ENCODE assay signal across 20 cellular contexts in the genomic region with DNA sequence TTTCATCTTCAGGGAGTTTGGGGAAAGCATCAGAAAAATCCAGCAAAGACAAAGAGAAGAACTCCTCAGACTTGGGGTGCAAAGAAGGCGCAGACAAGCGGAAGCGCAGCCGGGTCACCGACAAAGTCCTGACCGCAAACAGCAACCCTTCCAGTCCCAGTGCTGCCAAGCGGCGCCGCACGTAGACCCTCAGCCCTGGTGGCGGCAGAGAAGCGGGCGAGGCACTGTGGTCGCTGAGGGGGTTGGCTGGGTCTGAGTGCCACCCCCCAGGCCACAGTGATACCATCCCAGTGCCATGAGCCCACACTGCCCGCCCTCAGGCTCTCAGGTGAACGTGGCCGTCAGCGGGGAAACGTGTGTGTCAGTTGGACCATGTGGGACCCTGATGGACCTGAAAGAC. TPM values are rescaled to one million over a fixed set of nuclear protein-coding genes. Genes with fewer than 3 reads are reported as not detected.
A peak's percentile ranks its signal among the peaks of the same experiment; 100 is the strongest.
DNase-seq lines count a peak whose midpoint lies in the region; ATAC-seq, FAIRE-seq and TF ChIP-seq lines count a peak whose summit lies in the region.
"Had no signal": no experiment of that assay in that cellular context is flagged by ENCODE, and none has a peak within 500 bp of the region (broad histone marks: within the 10 kb centered on the region; RNA-seq: fewer than 3 reads in every experiment).

No MANE protein-coding gene starts in this region.

- H3K4me3 ChIP-seq in A673 (ENCODE audit: low read depth, low read length, poor library complexity, severe bottlenecking) (no peak overlapping the region), endothelial cell of umbilical vein (replicated peaks in 1 of 3; ENCODE audit: insufficient read depth in 1 of 3, low read depth in 1 of 3, low read length in 3 of 3) (no peak overlapping the region)
- H3K4me3 ChIP-seq: A549, HAP-1 had no signal

- FAIRE-seq in endothelial cell of umbilical vein (lab: Jason Lieb, UNC), result no peak
- FAIRE-seq: A549, HTR-8/SVneo had no signal

- H3K79me2 ChIP-seq in endothelial cell of umbilical vein (ENCODE audit: control insufficient read depth, insufficient read depth, low read length), result peaks cover 14% of the 10 kb centered on the region

- no peak overlapping the region for H3K27ac ChIP-seq in A673 (ENCODE audit: low read depth, low read length, poor library complexity, severe bottlenecking)
- no peak overlapping the region for H3K27ac ChIP-seq in endothelial cell of umbilical vein (ENCODE audit: insufficient read depth, low read depth, low read length)
- H3K27ac ChIP-seq: A549, HL-60 had no signal

- H3K9me3 Mint-ChIP-seq in Calu3 (ENCODE audit: low read depth, unreplicated experiment), result no peaks in the 10 kb centered on the region
- no peaks in the 10 kb centered on the region for H3K9me3 Mint-ChIP-seq in mesothelial cell of epicardium
- H3K9me3 Mint-ChIP-seq: CD4-positive, CD25-positive, alpha-beta regulatory T cell had no signal

- TF ChIP-seq POLR2A in endothelial cell of umbilical vein (IDR thresholded peaks at IDR 0.05; ENCODE audit: low read depth, low read length), result no peak

- H3K27ac Mint-ChIP-seq in Calu3 (ENCODE audit: unreplicated experiment) (no peak overlapping the region), T-helper 17 cell (peak overlapping the region; percentile 39), mesothelial cell of epicardium (no peak overlapping the region)
- H3K27ac Mint-ChIP-seq: CD4-positive, CD25-positive, alpha-beta regulatory T cell had no signal

- no peak overlapping the region for H2AFZ ChIP-seq in endothelial cell of umbilical vein (ENCODE audit: low read depth, low read length)

- CTCF ChIA-PET in A673 (lab: Charles Lee), result no interaction called here
- CTCF ChIA-PET in Calu3 (lab: Charles Lee), result no interaction called here
- CTCF ChIA-PET in endothelial cell of umbilical vein (lab: Charles Lee), result no interaction called here

- H3K4me1 ChIP-seq in A673 (ENCODE audit: insufficient read depth, low read length, poor library complexity, severe bottlenecking) (peaks cover 20% of the 10 kb centered on the region), endothelial cell of umbilical vein (ENCODE audit: control insufficient read depth, extremely low read depth, insufficient read depth, low read length) (peaks cover 13% of the 10 kb centered on the region)

- H3K36me3 ChIP-seq in A673 (ENCODE audit: insufficient read depth, low read length, poor library complexity, severe bottlenecking) (peaks cover 37% of the 10 kb centered on the region), endothelial cell of umbilical vein (ENCODE audit: control insufficient read depth in 2 of 2, extremely low read depth in 1 of 2, insufficient read depth in 2 of 2, low read length in 2 of 2) (peaks cover 11 to 12% of the 10 kb centered on the region in 2 experiments)

- H3K27me3 Mint-ChIP-seq in Calu3 (ENCODE audit: unreplicated experiment) (no peaks in the 10 kb centered on the region), T-helper 17 cell (no peaks in the 10 kb centered on the region), mesothelial cell of epicardium (ENCODE audit: low read depth) (no peaks in the 10 kb centered on the region)

- intact Hi-C loops in A673 (cut with micrococcal nuclease; ENCODE audit: unreplicated experiment) (no loop called here), Calu3 (cut with micrococcal nuclease; ENCODE audit: unreplicated experiment) (no loop called here), endothelial cell of umbilical vein (cut with micrococcal nuclease) (loop anchor here (10.0 kb wide), 1 partner anchor 495 kb away; a partner anchor contains a TSS)

- peaks cover 79% of the 10 kb centered on the region for H3K36me3 Mint-ChIP-seq in Calu3 (ENCODE audit: insufficient read depth, unreplicated experiment)
- peaks cover 4% of the 10 kb centered on the region for H3K36me3 Mint-ChIP-seq in T-helper 17 cell (ENCODE audit: low read depth)
- H3K36me3 Mint-ChIP-seq in mesothelial cell of epicardium, result peaks cover 13% of the 10 kb centered on the region

- H3K4me2 ChIP-seq in endothelial cell of umbilical vein (ENCODE audit: insufficient read depth, low read length), result no peak overlapping the region
- H3K4me2 ChIP-seq: A549, SK-N-SH had no signal

- ATAC-seq in T-helper 17 cell (no peak), GM21723 (IDR thresholded peaks at IDR 0.05; ENCODE audit: unreplicated experiment) (no peak), omental fat pad (ENCODE audit: low FRiP score) (no peak)
- ATAC-seq: A549 had no signal

- BruUV-seq in A673 (replicated peaks; lab: Mats Ljungman, UMichigan) (TSS peak; percentile 32), Calu3 (replicated peaks; lab: Mats Ljungman, UMichigan) (TSS peak; percentile 34), endothelial cell of umbilical vein (replicated peaks; lab: Mats Ljungman, UMichigan) (TSS peak; percentile 8)

- H3K9me3 ChIP-seq in A673 (ENCODE audit: low read depth, low read length, poor library complexity, severe bottlenecking), result no peaks in the 10 kb centered on the region
- H3K9me3 ChIP-seq in T-helper 17 cell (ENCODE audit: control insufficient read depth, low read length, poor library complexity, severe bottlenecking), result no peaks in the 10 kb centered on the region
- no peaks in the 10 kb centered on the region for H3K9me3 ChIP-seq in endothelial cell of umbilical vein (replicated peaks; ENCODE audit: control insufficient read depth, insufficient read depth, low read length)
- H3K9me3 ChIP-seq: A549, SK-N-SH had no signal

- dilution Hi-C loops in endothelial cell of umbilical vein (cut with MboI; ENCODE audit: extremely low pct_ligation_motif_present, low sequenced_read_pairs), result no loop called here

- H3K4me1 Mint-ChIP-seq in Calu3 (ENCODE audit: low read depth, unreplicated experiment) (peaks cover 22% of the 10 kb centered on the region), T-helper 17 cell (peaks cover 30% of the 10 kb centered on the region), mesothelial cell of epicardium (peaks cover 20% of the 10 kb centered on the region)

- no peaks in the 10 kb centered on the region for H4K20me1 ChIP-seq in endothelial cell of umbilical vein (replicated peaks; ENCODE audit: control insufficient read depth, extremely low read depth, insufficient read depth, low read length)

- TF ChIP-seq CTCF in A673 (conservative IDR thresholded peaks at IDR 0.05; ENCODE audit: low read depth, low read length) (no peak), Calu3 (IDR thresholded peaks at IDR 0.05; ENCODE audit: unreplicated experiment) (no peak), endothelial cell of umbilical vein (IDR thresholded peaks at IDR 0.05; ENCODE audit: extremely low read depth in 1 of 2, insufficient read depth in 1 of 2, low read depth in 1 of 2, low read length in 2 of 2) (no peak), mesothelial cell of epicardium (IDR thresholded peaks at IDR 0.05; ENCODE audit: unreplicated experiment) (no peak), omental fat pad (IDR thresholded peaks at IDR 0.05) (no peak)

- H3K9me1 ChIP-seq in endothelial cell of umbilical vein (replicated peaks; ENCODE audit: control insufficient read depth, extremely low read depth, insufficient read depth, low read length), result no peaks in the 10 kb centered on the region

- no peak overlapping the region for H3K9ac ChIP-seq in endothelial cell of umbilical vein (replicated peaks; ENCODE audit: extremely low read depth, insufficient read depth, low read length)
- H3K9ac ChIP-seq: SK-N-SH had no signal

- POLR2A ChIA-PET in A673 (lab: Charles Lee; ENCODE audit: low non-redundant PET), result no interaction called here
- POLR2A ChIA-PET in endothelial cell of umbilical vein (lab: Charles Lee), result interaction anchor here (0.6 kb wide), 1 partner anchor 435 kb away, joined by 3 read pairs; no protein-coding TSS in a partner anchor

- no peak overlapping the region for H3K4me3 Mint-ChIP-seq in Calu3 (ENCODE audit: low read depth, unreplicated experiment)
- H3K4me3 Mint-ChIP-seq in T-helper 17 cell, result no peak overlapping the region
- H3K4me3 Mint-ChIP-seq in mesothelial cell of epicardium, result no peak overlapping the region

- H3K27me3 ChIP-seq in A673 (replicated peaks; ENCODE audit: insufficient read depth, low read depth, low read length, poor library complexity), result no peaks in the 10 kb centered on the region
- H3K27me3 ChIP-seq in endothelial cell of umbilical vein (ENCODE audit: control insufficient read depth in 2 of 2, insufficient read depth in 2 of 2, low read length in 2 of 2), result no peaks in the 10 kb centered on the region

- DNase-seq in A673 (ENCODE audit: low spot score) (no peak), Calu3 (no peak), T-helper 17 cell (no peak), endothelial cell of umbilical vein (ENCODE audit: low read depth, low spot score) (no peak), mesothelial cell of epicardium (ENCODE audit: low spot score in 2 of 2, unreplicated experiment in 2 of 2) (no peak), omental fat pad (ENCODE audit: low spot score) (no peak)
- DNase-seq: CD4-positive, CD25-positive, alpha-beta regulatory T cell; DMS53; NCI-H1417 treated with DMSO at 0.1 percent for 48 hours; NCI-H1930; NCI-H2171 treated with DMSO at 0.1 percent for 48 hours; NCI-H510A; NCI-H82; Right ventricle myocardium superior; SK-N-SH had no signal

RNA-seq across cellular contexts. Expression of a gene that starts 3.2 kb away (rescaled TPM):
- total RNA-seq in A673 (2021), result 26.5 and 27.9 TPM in 2 replicates
- total RNA-seq in Calu3 (2022), result 28.9 and 31.8 TPM in 2 replicates
- 1 to 10 TPM; 6.5 to 6.8 TPM for total RNA-seq in T-helper 17 cell
- total RNA-seq in endothelial cell of umbilical vein, result 17.0 and 17.7 TPM in 2 replicates
- polyA plus RNA-seq in endothelial cell of umbilical vein, result 17.1 and 18.5 TPM in 2 replicates
- polyA plus RNA-seq in endothelial cell of umbilical vein (2011; cell fraction: cytosol; rRNA removed), result 17.5 and 18.1 TPM in 2 replicates
- polyA plus RNA-seq in endothelial cell of umbilical vein (2011; cell fraction: nucleus; rRNA removed), result 13.0 and 14.4 TPM in 2 replicates
- 16.1 and 16.2 TPM in 2 replicates for polyA plus RNA-seq in endothelial cell of umbilical vein (2012)
- 10.6 and 15.1 TPM in 2 replicates for polyA minus RNA-seq in endothelial cell of umbilical vein
- polyA minus RNA-seq in endothelial cell of umbilical vein (2011; cell fraction: cytosol; rRNA and poly(A)+ RNA removed), result 11.3 TPM
- polyA minus RNA-seq in endothelial cell of umbilical vein (2011; cell fraction: nucleus; rRNA and poly(A)+ RNA removed), result 4.5 and 5.0 TPM in 2 replicates
- total RNA-seq in mesothelial cell of epicardium, result 18.4 to 20.8 TPM (median 20.4 TPM) in 3 replicates
- 10 to 100 TPM in 2 of 4 donors, 1 to 10 TPM in 2; 8.0 to 10.4 (median 9.1) TPM for total RNA-seq in omental fat pad

RNA-seq across cellular contexts. Expression of a gene that starts 5.2 kb away (rescaled TPM):
- total RNA-seq in A673 (2021), result 46.1 and 47.7 TPM in 2 replicates
- total RNA-seq in Calu3 (2022), result 80.1 and 98.2 TPM in 2 replicates
- 10 to 100 TPM; 39.4 to 41.3 TPM for total RNA-seq in T-helper 17 cell
- total RNA-seq in endothelial cell of umbilical vein, result 35.1 and 44.0 TPM in 2 replicates
- 30.4 and 30.8 TPM in 2 replicates for polyA plus RNA-seq in endothelial cell of umbilical vein
- 30.0 and 36.7 TPM in 2 replicates for polyA plus RNA-seq in endothelial cell of umbilical vein (2011; cell fraction: cytosol; rRNA removed)
- polyA plus RNA-seq in endothelial cell of umbilical vein (2011; cell fraction: nucleus; rRNA removed), result 38.4 and 43.1 TPM in 2 replicates
- 24.5 and 27.1 TPM in 2 replicates for polyA plus RNA-seq in endothelial cell of umbilical vein (2012)
- polyA minus RNA-seq in endothelial cell of umbilical vein, result 18.0 and 22.8 TPM in 2 replicates
- 31.2 TPM for polyA minus RNA-seq in endothelial cell of umbilical vein (2011; cell fraction: cytosol; rRNA and poly(A)+ RNA removed)
- polyA minus RNA-seq in endothelial cell of umbilical vein (2011; cell fraction: nucleus; rRNA and poly(A)+ RNA removed), result 5.7 and 10.0 TPM in 2 replicates
- 56.2 to 58.4 TPM (median 56.5 TPM) in 3 replicates for total RNA-seq in mesothelial cell of epicardium
- total RNA-seq in omental fat pad, result 10 to 100 TPM; 34.0 to 84.2 (median 52.8) TPM

RNA-seq across cellular contexts. Expression of a gene that starts 17.4 kb away (rescaled TPM):
- total RNA-seq in A673 (2021) (8.4 and 11.7 TPM in 2 replicates), Calu3 (2022) (2.7 TPM in 2 replicates), T-helper 17 cell (not detected), endothelial cell of umbilical vein (0.60 and 0.76 TPM in 2 replicates), mesothelial cell of epicardium (573 to 576 TPM (median 576 TPM) in 3 replicates), omental fat pad (1 to 10 TPM; 2.3 to 6.3 (median 3.6) TPM)
- 0.19 and 0.46 TPM in 2 replicates for polyA plus RNA-seq in endothelial cell of umbilical vein
- polyA plus RNA-seq in endothelial cell of umbilical vein (2011; cell fraction: cytosol; rRNA removed), result 0.23 and 0.32 TPM in 2 replicates
- polyA plus RNA-seq in endothelial cell of umbilical vein (2011; cell fraction: nucleus; rRNA removed), result 1.8 TPM in 2 replicates
- 0.41 and 1.8 TPM in 2 replicates for polyA plus RNA-seq in endothelial cell of umbilical vein (2012)
- 0.08 TPM in 1 of 2 replicates, not detected in the other for polyA minus RNA-seq in endothelial cell of umbilical vein
- polyA minus RNA-seq in endothelial cell of umbilical vein (2011; cell fraction: cytosol; rRNA and poly(A)+ RNA removed), result 8.6 TPM
- polyA minus RNA-seq in endothelial cell of umbilical vein (2011; cell fraction: nucleus; rRNA and poly(A)+ RNA removed), result not detected in 2 replicates
- total RNA-seq: CD4-positive, CD25-positive, alpha-beta regulatory T cell had no signal
- polyA plus RNA-seq: CD4-positive, CD25-positive, alpha-beta regulatory T cell had no signal

Comparison
In these comparisons a context has a peak if more than half of its experiments do, and no peak if none do; other contexts are left out.
1. RNA of a gene that starts 17.4 kb away (total RNA-seq): 573 to 576 TPM in mesothelial cell of epicardium; 8.4 to 11.7 TPM in A673, 2.3 to 6.3 TPM in omental fat pad, 2.7 TPM in Calu3, 0.60 to 0.76 TPM in endothelial cell of umbilical vein and not detected in T-helper 17 cell; every median in the first group is over 10 times any median in the second.